Comparison of ENCODE assay signal across 1 cellular context in genomic region chr7:141534757-141535737, GRCh38.
TF ChIP-seq lines count a peak whose summit lies in the region.

No MANE protein-coding gene starts in this region.

TF ChIP-seq in GM23338, 12 proteins besides CTCF, POLR2A, EP300 and RAD21:
- TF ChIP-seq, protein P1, sequence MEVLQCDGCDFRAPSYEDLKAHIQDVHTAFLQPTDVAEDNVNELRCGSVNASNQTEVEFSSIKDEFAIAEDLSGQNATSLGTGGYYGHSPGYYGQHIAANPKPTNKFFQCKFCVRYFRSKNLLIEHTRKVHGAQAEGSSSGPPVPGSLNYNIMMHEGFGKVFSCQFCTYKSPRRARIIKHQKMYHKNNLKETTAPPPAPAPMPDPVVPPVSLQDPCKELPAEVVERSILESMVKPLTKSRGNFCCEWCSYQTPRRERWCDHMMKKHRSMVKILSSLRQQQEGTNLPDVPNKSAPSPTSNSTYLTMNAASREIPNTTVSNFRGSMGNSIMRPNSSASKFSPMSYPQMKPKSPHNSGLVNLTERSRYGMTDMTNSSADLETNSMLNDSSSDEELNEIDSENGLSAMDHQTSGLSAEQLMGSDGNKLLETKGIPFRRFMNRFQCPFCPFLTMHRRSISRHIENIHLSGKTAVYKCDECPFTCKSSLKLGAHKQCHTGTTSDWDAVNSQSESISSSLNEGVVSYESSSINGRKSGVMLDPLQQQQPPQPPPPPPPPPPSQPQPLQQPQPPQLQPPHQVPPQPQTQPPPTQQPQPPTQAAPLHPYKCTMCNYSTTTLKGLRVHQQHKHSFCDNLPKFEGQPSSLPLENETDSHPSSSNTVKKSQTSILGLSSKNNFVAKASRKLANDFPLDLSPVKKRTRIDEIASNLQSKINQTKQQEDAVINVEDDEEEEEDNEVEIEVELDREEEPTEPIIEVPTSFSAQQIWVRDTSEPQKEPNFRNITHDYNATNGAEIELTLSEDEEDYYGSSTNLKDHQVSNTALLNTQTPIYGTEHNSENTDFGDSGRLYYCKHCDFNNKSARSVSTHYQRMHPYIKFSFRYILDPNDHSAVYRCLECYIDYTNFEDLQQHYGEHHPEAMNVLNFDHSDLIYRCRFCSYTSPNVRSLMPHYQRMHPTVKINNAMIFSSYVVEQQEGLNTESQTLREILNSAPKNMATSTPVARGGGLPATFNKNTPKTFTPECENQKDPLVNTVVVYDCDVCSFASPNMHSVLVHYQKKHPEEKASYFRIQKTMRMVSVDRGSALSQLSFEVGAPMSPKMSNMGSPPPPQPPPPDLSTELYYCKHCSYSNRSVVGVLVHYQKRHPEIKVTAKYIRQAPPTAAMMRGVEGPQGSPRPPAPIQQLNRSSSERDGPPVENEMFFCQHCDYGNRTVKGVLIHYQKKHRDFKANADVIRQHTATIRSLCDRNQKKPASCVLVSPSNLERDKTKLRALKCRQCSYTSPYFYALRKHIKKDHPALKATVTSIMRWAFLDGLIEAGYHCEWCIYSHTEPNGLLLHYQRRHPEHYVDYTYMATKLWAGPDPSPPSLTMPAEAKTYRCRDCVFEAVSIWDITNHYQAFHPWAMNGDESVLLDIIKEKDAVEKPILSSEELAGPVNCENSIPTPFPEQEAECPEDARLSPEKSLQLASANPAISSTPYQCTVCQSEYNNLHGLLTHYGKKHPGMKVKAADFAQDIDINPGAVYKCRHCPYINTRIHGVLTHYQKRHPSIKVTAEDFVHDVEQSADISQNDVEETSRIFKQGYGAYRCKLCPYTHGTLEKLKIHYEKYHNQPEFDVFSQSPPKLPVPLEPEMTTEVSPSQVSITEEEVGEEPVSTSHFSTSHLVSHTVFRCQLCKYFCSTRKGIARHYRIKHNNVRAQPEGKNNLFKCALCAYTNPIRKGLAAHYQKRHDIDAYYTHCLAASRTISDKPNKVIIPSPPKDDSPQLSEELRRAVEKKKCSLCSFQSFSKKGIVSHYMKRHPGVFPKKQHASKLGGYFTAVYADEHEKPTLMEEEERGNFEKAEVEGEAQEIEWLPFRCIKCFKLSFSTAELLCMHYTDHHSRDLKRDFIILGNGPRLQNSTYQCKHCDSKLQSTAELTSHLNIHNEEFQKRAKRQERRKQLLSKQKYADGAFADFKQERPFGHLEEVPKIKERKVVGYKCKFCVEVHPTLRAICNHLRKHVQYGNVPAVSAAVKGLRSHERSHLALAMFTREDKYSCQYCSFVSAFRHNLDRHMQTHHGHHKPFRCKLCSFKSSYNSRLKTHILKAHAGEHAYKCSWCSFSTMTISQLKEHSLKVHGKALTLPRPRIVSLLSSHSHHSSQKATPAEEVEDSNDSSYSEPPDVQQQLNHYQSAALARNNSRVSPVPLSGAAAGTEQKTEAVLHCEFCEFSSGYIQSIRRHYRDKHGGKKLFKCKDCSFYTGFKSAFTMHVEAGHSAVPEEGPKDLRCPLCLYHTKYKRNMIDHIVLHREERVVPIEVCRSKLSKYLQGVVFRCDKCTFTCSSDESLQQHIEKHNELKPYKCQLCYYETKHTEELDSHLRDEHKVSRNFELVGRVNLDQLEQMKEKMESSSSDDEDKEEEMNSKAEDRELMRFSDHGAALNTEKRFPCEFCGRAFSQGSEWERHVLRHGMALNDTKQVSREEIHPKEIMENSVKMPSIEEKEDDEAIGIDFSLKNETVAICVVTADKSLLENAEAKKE (CRISPR knock-in tag; IDR thresholded peaks at IDR 0.05): no peak
- TF ChIP-seq ZNF114 (CRISPR knock-in tag; IDR thresholded peaks at IDR 0.05) (no peak), NANOG (IDR thresholded peaks at IDR 0.05; ENCODE audit: borderline replicate concordance) (no peak), CREB1 (CRISPR knock-in tag; IDR thresholded peaks at IDR 0.05; ENCODE audit: low read depth) (no peak), EZH2 (IDR thresholded peaks at IDR 0.05; ENCODE audit: low read depth, unreplicated experiment) (no peak), ZNF331 (CRISPR knock-in tag; IDR thresholded peaks at IDR 0.05; ENCODE audit: low read depth) (no peak), JUNB (IDR thresholded peaks at IDR 0.05; ENCODE audit: unreplicated experiment) (no peak), ETS1 (IDR thresholded peaks at IDR 0.05) (no peak), POLR2AphosphoS5 (IDR thresholded peaks at IDR 0.05; ENCODE audit: low read depth) (no peak), REST (IDR thresholded peaks at IDR 0.05; ENCODE audit: unreplicated experiment) (no peak), EZH2phosphoT487 (IDR thresholded peaks at IDR 0.05; ENCODE audit: unreplicated experiment) (no peak), STAT1 (IDR thresholded peaks at IDR 0.05; ENCODE audit: unreplicated experiment) (no peak)
